ENCODE assay signal across 16 cellular contexts in the genomic region with DNA sequence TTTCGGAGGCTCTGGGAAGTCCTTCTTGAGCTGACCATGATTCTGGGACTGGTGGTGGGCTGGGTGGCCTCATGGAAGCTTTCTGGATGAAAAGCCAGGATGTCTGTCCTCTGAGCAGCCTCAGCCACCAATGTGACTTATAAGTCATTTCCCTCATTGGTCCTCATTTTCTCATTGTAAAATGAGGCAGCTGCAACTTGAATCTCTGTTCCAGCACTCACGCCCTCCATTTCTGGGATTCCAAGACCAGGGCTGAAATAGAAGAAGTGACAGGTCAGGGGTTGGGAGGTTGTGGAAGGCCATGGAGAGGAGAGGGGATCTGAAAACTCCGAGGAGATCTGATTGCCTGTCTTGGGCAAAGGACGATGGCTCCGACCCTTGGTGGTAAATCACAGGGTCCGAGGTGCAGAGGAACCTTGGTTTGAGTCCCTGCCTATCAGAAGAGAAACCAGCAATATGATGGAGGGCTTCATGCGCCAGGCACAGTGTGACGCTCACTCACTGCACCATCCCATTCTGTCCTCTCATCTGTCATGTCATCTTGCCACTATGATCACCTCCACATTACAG. TPM values are rescaled to one million over a fixed set of nuclear protein-coding genes. Genes with fewer than 3 reads are reported as not detected.
"Had no signal": no experiment of that assay in that cellular context is flagged by ENCODE, and none has a peak within 500 bp of the region (broad histone marks: within the 10 kb centered on the region; RNA-seq: fewer than 3 reads in every experiment).

No MANE protein-coding gene starts in this region.

- H3K4me3 Mint-ChIP-seq: activated naive CD8-positive, alpha-beta T cell treated with anti-CD3 and anti-CD28 coated beads for 36 hours; activated T-cell treated with anti-CD3 and anti-CD28 coated beads, Interleukin-2, amount 50 U/mL, for 72 hours; stimulated activated memory B cell treated with anti-CD40 and anti-IgM and Interleukin-4, amounts not matched to agents 10 μg/mL and 1 μg/mL and 100 μg/mL, for 72 hours had no signal

- H3K9me3 ChIP-seq: pancreas, SJSA1, suprapubic skin had no signal

- DNase-seq: activated CD4-positive, alpha-beta T cell treated with anti-CD3 and anti-CD28 coated beads, Interleukin-2, amount 50 U/mL, for 4 hours; activated gamma-delta T cell treated with Interleukin-2 at 50 U/mL for 16 hours; activated naive CD8-positive, alpha-beta T cell treated with anti-CD3 and anti-CD28 coated beads for 36 hours; activated T-cell treated with anti-CD3 and anti-CD28 coated beads, Interleukin-2, amount 50 U/mL, for 72 hours; anterior cingulate cortex; gastrocnemius medialis; hippocampal formation; SW 1271 had no signal

- H3K27ac ChIP-seq: pancreas, suprapubic skin had no signal

- H3K36me3 ChIP-seq: gastrocnemius medialis, pancreas, SJSA1, suprapubic skin had no signal

- H3K27me3 Mint-ChIP-seq: activated naive CD8-positive, alpha-beta T cell treated with anti-CD3 and anti-CD28 coated beads for 36 hours had no signal

- H3K27me3 ChIP-seq: gastrocnemius medialis, pancreas, SJSA1, suprapubic skin had no signal

- H3K27ac Mint-ChIP-seq: activated naive CD8-positive, alpha-beta T cell treated with anti-CD3 and anti-CD28 coated beads for 36 hours; activated T-cell treated with anti-CD3 and anti-CD28 coated beads, Interleukin-2, amount 50 U/mL, for 72 hours; stimulated activated memory B cell treated with anti-CD40 and anti-IgM and Interleukin-4, amounts not matched to agents 10 μg/mL and 1 μg/mL and 100 μg/mL, for 72 hours had no signal

- H3K4me3 ChIP-seq: gastrocnemius medialis, pancreas, SJSA1, smooth muscle cell, suprapubic skin had no signal

- H3K4me1 Mint-ChIP-seq: stimulated activated memory B cell treated with anti-CD40 and anti-IgM and Interleukin-4, amounts not matched to agents 10 μg/mL and 1 μg/mL and 100 μg/mL, for 72 hours had no signal

- ATAC-seq: activated CD4-positive, CD25-positive, alpha-beta regulatory T cell treated with anti-CD3 and anti-CD28 coated beads, Interleukin-2, amount 50 U/mL, for 24 hours; activated T-cell treated with anti-CD3 and anti-CD28 coated beads, Interleukin-2, amount 50 U/mL, for 72 hours; stimulated activated memory B cell treated with anti-CD40 and anti-IgM and Interleukin-4, amounts not matched to agents 10 μg/mL and 1 μg/mL and 100 μg/mL, for 72 hours had no signal

- H3K4me1 ChIP-seq: pancreas had no signal

- H3K9me3 Mint-ChIP-seq: activated T-cell treated with anti-CD3 and anti-CD28 coated beads, Interleukin-2, amount 50 U/mL, for 72 hours had no signal

RNA-seq across cellular contexts. Expression of a gene that starts 38.3 kb away (rescaled TPM):
- total RNA-seq: bronchial epithelial cell, fibroblast of lung had no signal
